8 cellular contexts compared by ENCODE assay signal in the genomic region with DNA sequence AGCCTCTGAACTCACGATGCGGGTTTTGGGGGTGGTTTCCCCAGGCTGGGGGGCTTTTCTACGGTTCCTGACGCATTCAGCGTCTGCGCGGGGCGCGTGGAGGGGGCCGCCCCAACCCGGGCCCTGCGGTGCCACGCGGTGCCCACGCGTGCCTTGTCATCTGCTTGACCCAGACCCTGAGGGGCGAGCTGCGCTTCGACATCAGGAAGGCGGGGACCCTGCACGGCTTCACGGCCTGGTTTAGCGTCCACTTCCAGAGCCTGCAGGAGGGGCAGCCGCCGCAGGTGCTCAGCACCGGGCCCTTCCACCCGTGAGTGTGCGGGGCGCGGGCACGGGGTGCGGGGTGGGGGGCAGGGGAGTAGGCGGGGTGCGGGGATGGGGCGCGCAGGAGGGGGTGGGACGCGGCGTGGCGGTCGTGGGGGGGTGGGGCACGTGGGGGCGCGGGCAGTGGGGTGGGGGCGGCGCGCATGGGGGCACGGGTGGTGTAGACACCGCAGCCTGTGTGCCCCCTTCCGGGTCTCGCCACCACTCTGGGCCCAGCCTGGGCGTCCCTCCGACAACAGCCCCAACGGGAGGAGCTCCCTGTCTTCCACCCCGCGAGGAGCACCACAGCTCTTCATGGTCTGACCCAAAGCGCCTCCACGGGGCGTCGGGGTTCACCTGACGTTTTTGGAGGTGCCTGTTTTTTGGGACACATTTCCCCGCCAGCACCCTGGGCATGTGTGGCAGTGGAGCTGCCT. TPM values are rescaled to one million over a fixed set of nuclear protein-coding genes. Genes with fewer than 3 reads are reported as not detected.
DNase-seq lines count a peak whose midpoint lies in the region; ATAC-seq and TF ChIP-seq lines count a peak whose summit lies in the region.

No MANE protein-coding gene starts in this region.

- H3K4me1 ChIP-seq in HEK293 (ENCODE audit: control insufficient read depth, insufficient read depth, low read length) (no peaks in the 10 kb centered on the region), ascending aorta (peaks cover 0 to under 1% of the 10 kb centered on the region in 2 donors), stomach (peaks cover 0 to 12% (median 2%) of the 10 kb centered on the region in 4 donors)

- no peaks in the 10 kb centered on the region for H3K27me3 Mint-ChIP-seq in immature natural killer cell (ENCODE audit: low read depth in 3 of 3)

- POLR2A ChIA-PET in HEK293 (lab: Yijun Ruan, JAX) = no interaction called here

- no peaks in the 10 kb centered on the region for H3K9me3 Mint-ChIP-seq in immature natural killer cell

- peak overlapping the region; percentile 53; the same call in 1 of the 2 replicates for H3K27ac ChIP-seq in HEK293 (ENCODE audit: extremely low read depth, low read depth, low read length)
- H3K27ac ChIP-seq in ascending aorta = peak overlapping the region; percentile 57 to 80
- peak overlapping the region in 3 of 5 donors; percentile 2 to 64 (median 33) for H3K27ac ChIP-seq in stomach

- peaks cover 5 to 29% of the 10 kb centered on the region in 2 experiments for H3K36me3 ChIP-seq in HEK293 (ENCODE audit: control insufficient read depth in 2 of 2, insufficient read depth in 1 of 2, low read length in 2 of 2)
- peaks cover 26 to 49% of the 10 kb centered on the region in 2 donors for H3K36me3 ChIP-seq in ascending aorta
- H3K36me3 ChIP-seq in stomach = peaks cover 18 to 77% (median 61%) of the 10 kb centered on the region in 4 donors

- no peak for ATAC-seq in GM18870 (IDR thresholded peaks at IDR 0.05; ENCODE audit: unreplicated experiment)

- H3K27ac Mint-ChIP-seq in immature natural killer cell = peak overlapping the region in 1 of 6 donors; percentile 79

- CTCF ChIA-PET in HEK293 (lab: Yijun Ruan, JAX) = interaction anchor here (0.7 to 1.6 kb wide), 8 partner anchors 8 to 1323 kb away, joined by 3 to 11 read pairs (median 4); a partner anchor contains a TSS

- intact Hi-C loops in ascending aorta (cut with DNase I) (no loop called here), stomach (cut with DNase I; ENCODE audit: low total_unique reads) (no loop called here)

- no peak for TF ChIP-seq EP300 in stomach (IDR thresholded peaks at IDR 0.05)

- H3K4me1 Mint-ChIP-seq in immature natural killer cell = peaks cover 18 to 51% of the 10 kb centered on the region in 2 donors

- DNase-seq in ascending aorta (ENCODE audit: low spot score in 2 of 2) = no peak
- no peak for DNase-seq in immature natural killer cell
- DNase-seq in stomach = no peak
- no peak for DNase-seq in SW 1271 (lab: John Stamatoyannopoulos, UW)
- DNase-seq in NOMO-1 (lab: John Stamatoyannopoulos, UW; ENCODE audit: unreplicated experiment in 2 of 2) = no peak
- no peak for DNase-seq in HT-29 (ENCODE audit: low spot score)

- no peaks in the 10 kb centered on the region for H3K27me3 ChIP-seq in ascending aorta
- peaks cover 0 to 6% (median 5%) of the 10 kb centered on the region in 3 donors for H3K27me3 ChIP-seq in stomach

- peaks cover 20 to 46% (median 26%) of the 10 kb centered on the region in 3 donors for H3K36me3 Mint-ChIP-seq in immature natural killer cell

- 58 to 78% (median 75%) methylated on average over 33 to 62 of the region's 62 CpGs for whole genome bisulfite sequencing in stomach, 5 donors

- H3K9me3 ChIP-seq in HEK293 (ENCODE audit: control insufficient read depth, insufficient read depth, low read depth, low read length) = no peaks in the 10 kb centered on the region
- H3K9me3 ChIP-seq in ascending aorta = no peaks in the 10 kb centered on the region
- H3K9me3 ChIP-seq in stomach = no peaks in the 10 kb centered on the region

- peak overlapping the region in 4 of 5 donors; percentile 18 to 49 (median 43) for H3K4me3 Mint-ChIP-seq in immature natural killer cell

- no peak for TF ChIP-seq POLR2A in stomach (IDR thresholded peaks at IDR 0.05)

- H3K4me3 ChIP-seq in HEK293 (ENCODE audit: low read depth, low read length) (no peak overlapping the region), ascending aorta (peak overlapping the region; percentile 28 to 56), stomach (peak overlapping the region; percentile 25 to 37 (median 30))

- TF ChIP-seq CTCF in HEK293 (tag by site-specific recombination; IDR thresholded peaks at IDR 0.05) (no peak), ascending aorta (IDR thresholded peaks at IDR 0.05) (no peak), stomach (IDR thresholded peaks at IDR 0.05) (no peak)

TF ChIP-seq in HEK293, 187 proteins besides CTCF, POLR2A, EP300 and RAD21:
- TF ChIP-seq, protein P1, sequence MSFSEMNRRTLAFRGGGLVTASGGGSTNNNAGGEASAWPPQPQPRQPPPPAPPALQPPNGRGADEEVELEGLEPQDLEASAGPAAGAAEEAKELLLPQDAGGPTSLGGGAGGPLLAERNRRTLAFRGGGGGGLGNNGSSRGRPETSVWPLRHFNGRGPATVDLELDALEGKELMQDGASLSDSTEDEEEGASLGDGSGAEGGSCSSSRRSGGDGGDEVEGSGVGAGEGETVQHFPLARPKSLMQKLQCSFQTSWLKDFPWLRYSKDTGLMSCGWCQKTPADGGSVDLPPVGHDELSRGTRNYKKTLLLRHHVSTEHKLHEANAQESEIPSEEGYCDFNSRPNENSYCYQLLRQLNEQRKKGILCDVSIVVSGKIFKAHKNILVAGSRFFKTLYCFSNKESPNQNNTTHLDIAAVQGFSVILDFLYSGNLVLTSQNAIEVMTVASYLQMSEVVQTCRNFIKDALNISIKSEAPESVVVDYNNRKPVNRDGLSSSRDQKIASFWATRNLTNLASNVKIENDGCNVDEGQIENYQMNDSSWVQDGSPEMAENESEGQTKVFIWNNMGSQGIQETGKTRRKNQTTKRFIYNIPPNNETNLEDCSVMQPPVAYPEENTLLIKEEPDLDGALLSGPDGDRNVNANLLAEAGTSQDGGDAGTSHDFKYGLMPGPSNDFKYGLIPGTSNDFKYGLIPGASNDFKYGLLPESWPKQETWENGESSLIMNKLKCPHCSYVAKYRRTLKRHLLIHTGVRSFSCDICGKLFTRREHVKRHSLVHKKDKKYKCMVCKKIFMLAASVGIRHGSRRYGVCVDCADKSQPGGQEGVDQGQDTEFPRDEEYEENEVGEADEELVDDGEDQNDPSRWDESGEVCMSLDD (tag by site-specific recombination; IDR thresholded peaks at IDR 0.05) = peak; percentile 33; the same call in 1 of the 2 replicates
- TF ChIP-seq ZSCAN30 (tag by site-specific recombination; IDR thresholded peaks at IDR 0.05) = no peak
TF ChIP-seq in HEK293: peak in this region for 1.

RNA-seq across cellular contexts. Expression of a gene that starts 26.3 kb away (rescaled TPM):
- total RNA-seq in ascending aorta (23.3 TPM), stomach (10 to 100 TPM; 18.7 to 85.0 (median 48.8) TPM)
- polyA plus RNA-seq in immature natural killer cell (100 to 1,000 TPM; 386 to 451 (median 444) TPM), stomach (10 to 100 TPM; 63.8 to 75.5 (median 63.9) TPM)
- total RNA-seq in HT-29 (2014; rRNA removed; shearing (Covaris generic)) = 54.8 and 55.1 TPM in 2 replicates

RNA-seq across cellular contexts. Expression of a gene that starts 56.9 kb away (rescaled TPM):
- total RNA-seq in ascending aorta (0.53 TPM), stomach (10 to 100 TPM in 1 of 5 donors, 1 to 10 TPM in 3, not detected in 1; 1.8 to 18.4 (median 6.2) TPM)
- polyA plus RNA-seq in immature natural killer cell (100 to 1,000 TPM in 1 of 3 donors, 10 to 100 TPM in 2; 12.6 to 138 (median 67.6) TPM), stomach (10 to 100 TPM in 1 of 3 donors, 1 to 10 TPM in 2; 7.0 to 13.7 (median 9.1) TPM)
- not detected in 2 replicates for total RNA-seq in HT-29 (2014; rRNA removed; shearing (Covaris generic))
